In the genomic region with DNA sequence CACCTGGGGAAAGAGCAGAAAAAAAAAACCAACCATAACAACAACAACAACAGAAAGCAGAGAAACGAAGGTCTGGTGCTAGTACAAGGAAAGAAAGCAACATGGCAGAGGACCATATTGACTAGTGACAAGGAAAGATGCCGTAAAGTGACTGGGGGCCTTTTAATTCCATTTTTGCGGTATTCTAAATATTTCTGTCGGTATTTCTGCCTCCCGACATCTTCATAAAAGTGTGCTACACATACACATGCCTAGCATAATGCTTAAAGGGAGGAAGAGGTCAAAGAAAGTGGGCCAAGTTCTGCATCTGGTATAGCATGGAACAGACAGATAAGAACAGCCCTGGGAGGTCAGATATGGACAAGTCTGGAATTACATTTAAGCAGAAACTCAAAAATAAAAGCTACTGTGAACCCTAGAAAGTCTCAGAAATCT, we compare ENCODE assay signal across 35 cellular contexts. TPM values are rescaled to one million over a fixed set of nuclear protein-coding genes. Genes with fewer than 3 reads are reported as not detected.
"Had no signal": no experiment of that assay in that cellular context is flagged by ENCODE, and none has a peak within 500 bp of the region (broad histone marks: within the 10 kb centered on the region; RNA-seq: fewer than 3 reads in every experiment).

No MANE protein-coding gene starts in this region.

- ATAC-seq: activated CD8-positive, alpha-beta memory T cell treated with anti-CD3 and anti-CD28 coated beads, Interleukin-2, amount 10 ng/mL, durations not matched to agents 7 days and 5 days had no signal

- H3K4me3 ChIP-seq: ascending aorta, cardiac muscle cell, coronary artery, PC-9 had no signal

- H3K9me3 ChIP-seq: ascending aorta had no signal

- H3K4me1 ChIP-seq: ascending aorta had no signal

- FAIRE-seq: RCC 7860 had no signal

- H3K36me3 ChIP-seq: ascending aorta, cardiac muscle cell had no signal

- H3K4me2 ChIP-seq: PC-9 had no signal

- DNase-seq: activated B cell treated with CpG ODN at 0.5 μM for 24 hours; activated CD4-positive, alpha-beta memory T cell treated with anti-CD3 and anti-CD28 coated beads, Interleukin-2, amount 10 ng/mL, durations not matched to agents 7 days and 5 days; activated CD4-positive, alpha-beta T cell treated with anti-CD3 and anti-CD28 coated beads for 4 hours; activated CD4-positive, alpha-beta T cell treated with anti-CD3 and anti-CD28 coated beads, Interleukin-2, amount 50 U/mL, for 1 hour; activated CD4-positive, CD25-positive, alpha-beta regulatory T cell treated with anti-CD3 and anti-CD28 coated beads, Interleukin-2, amount 50 U/mL, for 72 hours; activated CD8-positive, alpha-beta memory T cell treated with anti-CD3 and anti-CD28 coated beads for 24 hours; activated CD8-positive, alpha-beta memory T cell treated with anti-CD3 and anti-CD28 coated beads, Interleukin-2, amount 10 ng/mL, durations not matched to agents 7 days and 5 days; activated CD8-positive, alpha-beta memory T cell treated with anti-CD3 and anti-CD28 coated beads, Interleukin-2, amount 50 U/mL, for 48 hours; activated effector memory CD4-positive, alpha-beta T cell treated with anti-CD3 and anti-CD28 coated beads, Interleukin-2, amount 50 U/mL, for 16 hours; activated naive CD4-positive, alpha-beta T cell; activated naive CD4-positive, alpha-beta T cell treated with anti-CD3 and anti-CD28 coated beads, Interleukin-2, amount 50 U/mL, for 16 hours; activated naive CD8-positive, alpha-beta T cell treated with anti-CD3 and anti-CD28 coated beads for 36 hours; activated T-cell treated with anti-CD3 and anti-CD28 coated beads, Interleukin-2, amount 50 U/mL, for 48 hours; amygdala; KG1; MM.1S; NCI-H1105; NCI-H1417 treated with DMSO at 0.1 percent for 48 hours; NCI-H1930; NCI-H2081 treated with DMSO at 0.1 percent for 48 hours; NCI-H345; NCI-H524 treated with DMSO at 0.1 percent for 48 hours; PC-9; Right ventricle myocardium superior; SW 1271; T-helper 1 cell; T-helper 2 cell; T-helper 9 cell had no signal

- H3K27me3 ChIP-seq: ascending aorta had no signal

- H3K27ac ChIP-seq: ascending aorta, cardiac muscle cell, coronary artery, PC-9, VCaP had no signal

- H2AFZ ChIP-seq: PC-9 had no signal

RNA-seq across cellular contexts. Expression of a gene that starts 19.5 kb away (rescaled TPM):
- total RNA-seq: activated CD4-positive, alpha-beta memory T cell treated with anti-CD3 and anti-CD28 coated beads, Interleukin-2, amount 10 ng/mL, durations not matched to agents 7 days and 5 days; LHCN-M2; NCI-H460 had no signal

RNA-seq across cellular contexts. Expression of a gene that starts 51.4 kb away (rescaled TPM):
- total RNA-seq: ascending aorta, LHCN-M2, NCI-H460, PC-9, Right ventricle myocardium superior had no signal
- polyA plus RNA-seq: cardiac muscle cell had no signal
